Comparison of ENCODE assay signal across 8 cellular contexts in the genomic region with DNA sequence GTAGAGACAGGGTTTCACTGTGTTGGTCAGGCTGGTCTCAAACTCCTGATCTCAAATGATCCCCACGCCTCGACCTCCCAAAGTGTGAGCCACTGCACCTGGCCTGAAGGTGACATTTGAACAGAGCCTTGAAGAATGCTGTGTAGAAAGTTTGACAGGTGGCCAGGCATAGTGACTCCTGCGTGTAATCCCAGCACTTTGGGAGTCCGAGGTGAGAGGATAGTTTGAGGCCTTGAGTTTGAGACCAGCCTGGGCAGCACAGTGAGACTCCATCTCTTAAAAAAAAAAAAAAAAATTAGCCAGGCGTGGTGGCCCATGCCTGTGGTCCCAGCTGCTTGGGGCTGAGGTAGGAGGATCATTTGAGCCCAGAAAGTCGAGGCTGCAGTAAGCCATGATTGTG. TPM values are rescaled to one million over a fixed set of nuclear protein-coding genes. Genes with fewer than 3 reads are reported as not detected.
DNase-seq lines count a peak whose midpoint lies in the region; ATAC-seq and TF ChIP-seq lines count a peak whose summit lies in the region.

No MANE protein-coding gene starts in this region.

- H3K27me3 ChIP-seq in DOHH2 (ENCODE audit: control insufficient read depth, low read length): no peaks in the 10 kb centered on the region
- no peaks in the 10 kb centered on the region for H3K27me3 ChIP-seq in psoas muscle (ENCODE audit: insufficient read depth in 3 of 3, low read length in 2 of 3)

- no peak overlapping the region for H3K9ac ChIP-seq in SK-N-MC (ENCODE audit: insufficient read length)

- no peaks in the 10 kb centered on the region for H3K9me2 ChIP-seq in DOHH2 (replicated peaks; ENCODE audit: control insufficient read depth, low read length)

- intact Hi-C loops in psoas muscle (cut with DNase I): loop anchor here in 1 of 2 donors (5.0 kb wide), 1 partner anchor 33 kb away; no protein-coding TSS in a partner anchor

- peaks cover 61% of the 10 kb centered on the region for H3K79me2 ChIP-seq in DOHH2 (ENCODE audit: control insufficient read depth, low read length)

- 24 to 39% (median 26%) methylated on average over 6 of the region's 6 CpGs for WGBS in psoas muscle, 3 donors

- peaks cover 37% of the 10 kb centered on the region for H3K4me1 ChIP-seq in DOHH2 (ENCODE audit: control insufficient read depth, low read length)
- peaks cover 56% of the 10 kb centered on the region for H3K4me1 ChIP-seq in psoas muscle

- no peak for ATAC-seq in psoas muscle
- no peak for ATAC-seq in GM18858 (IDR thresholded peaks at IDR 0.05; ENCODE audit: unreplicated experiment)

- H3K9me3 ChIP-seq in DOHH2 (ENCODE audit: control insufficient read depth, insufficient read depth, low read length) (no peaks in the 10 kb centered on the region), SK-N-MC (ENCODE audit: low read depth, low read length) (no peaks in the 10 kb centered on the region), psoas muscle (no peaks in the 10 kb centered on the region)

- DNase-seq in SK-N-MC (ENCODE audit: low read depth, low spot score) (no peak), fibroblast of mammary gland (ENCODE audit: low read depth) (no peak), psoas muscle (no peak), NOMO-1 treated with DMSO at 0.1 percent for 48 hours (lab: John Stamatoyannopoulos, UW; ENCODE audit: unreplicated experiment) (no peak), NCI-H1930 (lab: John Stamatoyannopoulos, UW) (no peak), HCEC 1CT (no peak)

- no peak overlapping the region for H3K27ac ChIP-seq in DOHH2 (ENCODE audit: low read depth, low read length)
- H3K27ac ChIP-seq in SK-N-MC: no peak overlapping the region
- H3K27ac ChIP-seq in psoas muscle: peak overlapping the region; percentile 96

- H3K36me3 ChIP-seq in DOHH2 (ENCODE audit: control insufficient read depth, low read length) (peaks cover 38% of the 10 kb centered on the region), SK-N-MC (ENCODE audit: insufficient read depth, low read length) (peaks cover 14% of the 10 kb centered on the region; the same call in 1 of the 2 replicates), psoas muscle (ENCODE audit: insufficient read depth in 1 of 2, low read depth in 1 of 2) (peaks cover 4 to 17% of the 10 kb centered on the region in 2 donors)

- no peaks in the 10 kb centered on the region for H3F3A ChIP-seq in DOHH2 (ENCODE audit: control insufficient read depth, insufficient read depth)

- H3K4me2 ChIP-seq in DOHH2 (ENCODE audit: low read length): peak overlapping the region; percentile 87

- H4K20me1 ChIP-seq in DOHH2 (ENCODE audit: control insufficient read depth, insufficient read depth, low read depth, low read length): peaks cover 7% of the 10 kb centered on the region; the same call in 1 of the 2 replicates

- TF ChIP-seq CTCF in DOHH2 (IDR thresholded peaks at IDR 0.05; ENCODE audit: low read depth, low read length, poor library complexity, severe bottlenecking) (no peak), fibroblast of mammary gland (conservative IDR thresholded peaks at IDR 0.05; ENCODE audit: control insufficient read depth, insufficient read depth, low read depth, low read length) (no peak), psoas muscle (IDR thresholded peaks at IDR 0.05) (no peak)

- H3K4me3 ChIP-seq in DOHH2 (ENCODE audit: low read length) (peak overlapping the region; percentile 85), SK-N-MC (peak overlapping the region; percentile 82), fibroblast of mammary gland (ENCODE audit: control insufficient read depth, low read depth, low read length) (peak overlapping the region; percentile 75), psoas muscle (peak overlapping the region; percentile 77)

RNA-seq across cellular contexts. Expression of gene IQGAP1, which starts 1.5 kb away (rescaled TPM):
- total RNA-seq in psoas muscle: 10 to 100 TPM; 39.7 to 72.2 (median 50.6) TPM
- polyA plus RNA-seq in psoas muscle: 10 to 100 TPM; 31.1 to 58.7 (median 37.7) TPM

RNA-seq across cellular contexts. Expression of gene ZNF774, which starts 37.4 kb away (rescaled TPM):
- 10 to 100 TPM in 2 of 4 donors, 1 to 10 TPM in 2; 7.6 to 19.6 (median 11.8) TPM for total RNA-seq in psoas muscle
- 1 to 10 TPM; 2.8 to 7.9 (median 4.3) TPM for polyA plus RNA-seq in psoas muscle
